In genomic region chr15:31062965-31063355, GRCh38 we compare ENCODE assay signal across 34 cellular contexts. TPM values are rescaled to one million over a fixed set of nuclear protein-coding genes. Genes with fewer than 3 reads are reported as not detected.
A peak's percentile ranks its signal among the peaks of the same experiment; 100 is the strongest.
DNase-seq lines count a peak whose midpoint lies in the region; ATAC-seq, FAIRE-seq and TF ChIP-seq lines count a peak whose summit lies in the region.
"Had no signal": no experiment of that assay in that cellular context is flagged by ENCODE, and none has a peak within 500 bp of the region (broad histone marks: within the 10 kb centered on the region; RNA-seq: fewer than 3 reads in every experiment).

No MANE protein-coding gene starts in this region.

- no peak overlapping the region for H4K8ac ChIP-seq in H1 (ENCODE audit: extremely low read depth, insufficient read depth, low read length)

- H3K56ac ChIP-seq in H1 (replicated peaks; ENCODE audit: insufficient read length, low read depth, low read length): no peak overlapping the region

- H4K20me1 ChIP-seq in H1 (replicated peaks in 1 of 2; ENCODE audit: control insufficient read depth in 1 of 2, insufficient read depth in 2 of 2, low read length in 2 of 2): no peaks in the 10 kb centered on the region

- peaks cover 3% of the 10 kb centered on the region; the same call in 1 of the 2 replicates for H3K23me2 ChIP-seq in H1 (ENCODE audit: low read depth, low read length)

- no peak overlapping the region for H3K23ac ChIP-seq in H1 (ENCODE audit: insufficient read length)

- H2BK20ac ChIP-seq in H1 (ENCODE audit: low read length): 0 out of 2 replicates have a peak overlapping the region, but pooled peaks have one; percentile 23

- H3K27ac ChIP-seq in left ventricle myocardium inferior (replicated peaks): peak overlapping the region; percentile 78
- H3K27ac ChIP-seq in H1 (ENCODE audit: low read depth, low read length): no peak overlapping the region
- H3K27ac ChIP-seq: adrenal gland, body of pancreas, pancreas had no signal

- ATAC-seq in left cardiac atrium (no peak), GM18873 (IDR thresholded peaks at IDR 0.05; ENCODE audit: low FRiP score, unreplicated experiment) (no peak)
- ATAC-seq: body of pancreas; CD8-positive, alpha-beta T cell; HCT116; pancreas; PC-3 had no signal

- no peak overlapping the region for H2BK5ac ChIP-seq in H1 (ENCODE audit: low read depth, low read length)

- no peak overlapping the region for H3K9ac ChIP-seq in H1 (replicated peaks in 1 of 4; ENCODE audit: extremely low read depth in 1 of 4, low read depth in 3 of 4, low read length in 3 of 4)

- H3K9me3 ChIP-seq in left ventricle myocardium inferior (replicated peaks) (no peaks in the 10 kb centered on the region), H1 (ENCODE audit: insufficient read depth in 2 of 2, low read depth in 1 of 2, low read length in 1 of 2) (0 out of 4 replicates have a peak, but pooled peaks cover 0 to 2% of the 10 kb centered on the region in 2 experiments)
- H3K9me3 ChIP-seq: adrenal gland, body of pancreas, pancreas, uterus had no signal

- TF ChIP-seq CTCF in left ventricle myocardium inferior (IDR thresholded peaks at IDR 0.05; ENCODE audit: borderline replicate concordance) (no peak), H1 (IDR thresholded peaks at IDR 0.05; ENCODE audit: control extremely low read depth in 1 of 3, insufficient read depth in 1 of 3, low read depth in 1 of 3, low read length in 3 of 3) (no peak)

- H3K4me1 ChIP-seq in left ventricle myocardium inferior: peaks cover 16% of the 10 kb centered on the region
- no peaks in the 10 kb centered on the region; a peak in 1 of 7 replicates for H3K4me1 ChIP-seq in H1 (replicated peaks in 1 of 4; ENCODE audit: control insufficient read depth in 3 of 4, insufficient read depth in 4 of 4, low read length in 3 of 4)
- H3K4me1 ChIP-seq: adrenal gland, pancreas, uterus had no signal

- intact Hi-C loops in left ventricle myocardium inferior (cut with micrococcal nuclease): no loop called here
- intact Hi-C loops in left cardiac atrium (cut with DNase I): no loop called here

- no peak overlapping the region for H3K4me2 ChIP-seq in H1 (ENCODE audit: insufficient read depth in 1 of 2, low read depth in 2 of 2, low read length in 2 of 2)

- 82% methylated on average over 19 of the region's 19 CpGs; no CpG with 5 or more reads in 1 of the 2 experiments for WGBS in H1 (ENCODE audit: extremely low coverage in 1 of 2, insufficient coverage in 1 of 2, insufficient read length in 1 of 2, insufficient replicate concordance in 2 of 2, low coverage in 1 of 2, low lambda C conversion rate in 2 of 2, missing lambda C conversion rate in 1 of 2), 2 experiments

- POLR2A ChIA-PET in H1 (lab: Charles Lee; ENCODE audit: partially characterized antibody): interaction anchor here (0.9 kb wide), 1 partner anchor 11 kb away, joined by 3 read pairs; no protein-coding TSS in a partner anchor

- no peak for TF ChIP-seq RAD21 in H1 (IDR thresholded peaks at IDR 0.05 in 1 of 2, conservative IDR thresholded peaks at IDR 0.05 in 1 of 2; ENCODE audit: low read depth in 2 of 2, low read length in 2 of 2)

- H3K4me1 Mint-ChIP-seq in T-helper 2 cell treated with Interferon-gamma antibody and Interleukin-4, amounts not matched to agents 5 μg/mL and 100 μg/mL, for 36 hours (ENCODE audit: low read depth): no peaks in the 10 kb centered on the region
- H3K4me1 Mint-ChIP-seq: activated CD4-positive, alpha-beta memory T cell treated with anti-CD3 and anti-CD28 coated beads, Interleukin-2, amount 10 ng/mL, durations not matched to agents 7 days and 5 days; nephron progenitor cell had no signal

- no peak for TF ChIP-seq EP300 in H1 (IDR thresholded peaks at IDR 0.05; ENCODE audit: borderline replicate concordance in 1 of 2, low read depth in 2 of 2, low read length in 2 of 2)

- H3K79me2 ChIP-seq in H1 (ENCODE audit: control insufficient read depth in 1 of 2, insufficient read depth in 2 of 2, low read length in 2 of 2): no peaks in the 10 kb centered on the region

- H2AFZ ChIP-seq in H1 (ENCODE audit: low read length): no peak overlapping the region

- TF ChIP-seq POLR2A in H1 (IDR thresholded peaks at IDR 0.05; ENCODE audit: control extremely low read depth in 1 of 2, low read depth in 2 of 2, low read length in 2 of 2): no peak

- H3K27me3 Mint-ChIP-seq in T-helper 2 cell treated with Interferon-gamma antibody and Interleukin-4, amounts not matched to agents 5 μg/mL and 100 μg/mL, for 36 hours (ENCODE audit: low read depth): peaks cover 5% of the 10 kb centered on the region
- H3K27me3 Mint-ChIP-seq: B cell had no signal

- no peak overlapping the region for H3K14ac ChIP-seq in H1 (ENCODE audit: insufficient read length)

- no peaks in the 10 kb centered on the region for H3K9me3 Mint-ChIP-seq in T-helper 2 cell treated with Interferon-gamma antibody and Interleukin-4, amounts not matched to agents 5 μg/mL and 100 μg/mL, for 36 hours
- H3K9me3 Mint-ChIP-seq: activated CD4-positive, alpha-beta memory T cell treated with anti-CD3 and anti-CD28 coated beads, Interleukin-2, amount 10 ng/mL, durations not matched to agents 7 days and 5 days; activated naive CD4-positive, alpha-beta T cell treated with anti-CD3 and anti-CD28 coated beads for 36 hours; CD8-positive, alpha-beta T cell; stimulated activated naive CD8-positive, alpha-beta T cell treated with anti-CD3 and anti-CD28 coated beads, Interleukin-15, Interleukin-2, amounts not matched to agents 100 ng/mL and 50 ng/mL, for 24 hours had no signal

- CTCF ChIA-PET in H1 (lab: Charles Lee; ENCODE audit: partially characterized antibody): interaction anchor here (1.5 kb wide), 1 partner anchor 66 kb away, joined by 6 read pairs; no protein-coding TSS in a partner anchor

- no peak overlapping the region for H2BK15ac ChIP-seq in H1 (ENCODE audit: low read length)

- DNase-seq in left ventricle myocardium inferior (peak; percentile 47), left cardiac atrium (no peak), H1 (ENCODE audit: low read depth in 1 of 2, low spot score in 2 of 2) (no peak), left kidney (ENCODE audit: low read depth, low spot score) (peak; percentile 34), putamen (ENCODE audit: low spot score) (no peak)
- DNase-seq in activated CD4-positive, alpha-beta T cell treated with anti-CD3 and anti-CD28 coated beads for 1 hour: no peak
- no peak for DNase-seq in T-helper 2 cell treated with Interferon-gamma antibody and Interleukin-4, amounts not matched to agents 5 μg/mL and 100 μg/mL, for 36 hours (ENCODE audit: low spot score)
- DNase-seq: activated CD4-positive, alpha-beta memory T cell treated with anti-CD3 and anti-CD28 coated beads, Interleukin-2, amount 10 ng/mL, durations not matched to agents 7 days and 5 days; activated CD4-positive, CD25-positive, alpha-beta regulatory T cell treated with anti-CD3 and anti-CD28 coated beads, Interleukin-2, amount 50 U/mL, for 72 hours; activated CD8-positive, alpha-beta memory T cell treated with anti-CD3 and anti-CD28 coated beads, Interleukin-2, amount 50 U/mL, for 48 hours; activated naive CD4-positive, alpha-beta T cell treated with anti-CD3 and anti-CD28 coated beads for 36 hours; body of pancreas; CD8-positive, alpha-beta T cell; Karpas-422; kidney glomerular epithelial cell; NCI-H1417 treated with DMSO at 0.1 percent for 48 hours; NCI-H2029 treated with DMSO at 0.1 percent for 48 hours; NCI-H524 treated with DMSO at 0.1 percent for 48 hours; nephron progenitor cell; pancreas; PC-3; retina; stimulated activated CD4-positive, alpha-beta T cell treated with anti-CD3 and anti-CD28 coated beads, Interleukin-1b, Interleukin-23, amount 100 ng/mL, for 48 hours; T-helper 2 cell had no signal

- no peak overlapping the region for H3K4me3 ChIP-seq in left ventricle myocardium inferior
- H3K4me3 ChIP-seq in H1 (ENCODE audit: extremely low read depth in 1 of 4, insufficient read depth in 2 of 4, low read depth in 3 of 4, low read length in 4 of 4): no peak overlapping the region
- H3K4me3 ChIP-seq: adrenal gland, body of pancreas, GM12878, pancreas, uterus had no signal

- H4K5ac ChIP-seq in H1 (ENCODE audit: insufficient read length, low read depth, low read length): no peak overlapping the region

- no peak overlapping the region for H4K91ac ChIP-seq in H1 (replicated peaks; ENCODE audit: insufficient read length, low read length)

- no peaks in the 10 kb centered on the region for H3K79me1 ChIP-seq in H1 (ENCODE audit: low read depth, low read length)

- no peak for FAIRE-seq in H1 (lab: Jason Lieb, UNC)
- FAIRE-seq: A204.1, GM12878, pancreas had no signal

- no peak overlapping the region; the same call in 1 of the 2 replicates for H2BK12ac ChIP-seq in H1 (ENCODE audit: low read depth, low read length)

- no peak overlapping the region for H2AK5ac ChIP-seq in H1 (ENCODE audit: low read depth, low read length)

- no peak overlapping the region for H3K4me3 Mint-ChIP-seq in T-helper 2 cell treated with Interferon-gamma antibody and Interleukin-4, amounts not matched to agents 5 μg/mL and 100 μg/mL, for 36 hours
- H3K4me3 Mint-ChIP-seq: activated CD4-positive, alpha-beta memory T cell treated with anti-CD3 and anti-CD28 coated beads, Interleukin-2, amount 10 ng/mL, durations not matched to agents 7 days and 5 days; activated naive CD4-positive, alpha-beta T cell treated with anti-CD3 and anti-CD28 coated beads for 36 hours; B cell; CD8-positive, alpha-beta T cell; nephron progenitor cell; stimulated activated naive CD8-positive, alpha-beta T cell treated with anti-CD3 and anti-CD28 coated beads, Interleukin-15, Interleukin-2, amounts not matched to agents 100 ng/mL and 50 ng/mL, for 24 hours had no signal

- H2BK120ac ChIP-seq in H1 (replicated peaks; ENCODE audit: low read depth, low read length): no peak overlapping the region

- no peak overlapping the region for H3K27ac Mint-ChIP-seq in T-helper 2 cell treated with Interferon-gamma antibody and Interleukin-4, amounts not matched to agents 5 μg/mL and 100 μg/mL, for 36 hours
- H3K27ac Mint-ChIP-seq: activated CD4-positive, alpha-beta memory T cell treated with anti-CD3 and anti-CD28 coated beads, Interleukin-2, amount 10 ng/mL, durations not matched to agents 7 days and 5 days; activated naive CD4-positive, alpha-beta T cell treated with anti-CD3 and anti-CD28 coated beads for 36 hours; B cell; CD8-positive, alpha-beta T cell; nephron progenitor cell; stimulated activated naive CD8-positive, alpha-beta T cell treated with anti-CD3 and anti-CD28 coated beads, Interleukin-15, Interleukin-2, amounts not matched to agents 100 ng/mL and 50 ng/mL, for 24 hours had no signal

- H3K36me3 ChIP-seq in left ventricle myocardium inferior (no peaks in the 10 kb centered on the region), H1 (ENCODE audit: control insufficient read depth in 2 of 4, insufficient read depth in 4 of 4, low read length in 3 of 4) (no peaks in the 10 kb centered on the region)
- H3K36me3 ChIP-seq: adrenal gland, pancreas, uterus had no signal

- H3K27me3 ChIP-seq in left ventricle myocardium inferior (ENCODE audit: low read depth) (no peaks in the 10 kb centered on the region), H1 (replicated peaks in 1 of 4; ENCODE audit: control insufficient read depth in 3 of 4, extremely low read depth in 1 of 4, insufficient read depth in 3 of 4, low read length in 3 of 4) (no peaks in the 10 kb centered on the region)
- H3K27me3 ChIP-seq: adrenal gland, body of pancreas, pancreas, uterus had no signal

- no peak overlapping the region for H3K4ac ChIP-seq in H1 (replicated peaks; ENCODE audit: insufficient read length, low read depth, low read length)

- no peaks in the 10 kb centered on the region for H3K36me3 Mint-ChIP-seq in T-helper 2 cell treated with Interferon-gamma antibody and Interleukin-4, amounts not matched to agents 5 μg/mL and 100 μg/mL, for 36 hours (ENCODE audit: low read depth)
- H3K36me3 Mint-ChIP-seq: CD8-positive, alpha-beta T cell had no signal

- H3K18ac ChIP-seq in H1 (ENCODE audit: extremely low read depth, low read length): no peak overlapping the region

RNA-seq across cellular contexts. Expression of gene TRPM1, which starts 38.6 kb away (rescaled TPM):
- not detected for total RNA-seq in left ventricle myocardium inferior
- under 1 TPM in 1 of 2 donors, not detected in 1; 0.24 TPM for total RNA-seq in left cardiac atrium
- not detected in 2 replicates for total RNA-seq in H1 (2021; fragmentation: NEBNext Ultra II Directional; extraction: Animal tissue kit (Norgen Biotek cat#: 25700))
- 0.05 and 0.16 TPM in 2 replicates for polyA plus RNA-seq in H1 (2011; rRNA removed)
- polyA plus RNA-seq in H1 (2011; cell fraction: cytosol; rRNA removed): 0.08 TPM
- 0.21 TPM for polyA plus RNA-seq in H1 (2011; cell fraction: nucleus; rRNA removed)
- 0.07 to 0.17 TPM in 2 of 4 replicates, not detected in the others for polyA plus RNA-seq in H1 (2012, experiment 1 of 2)
- polyA plus RNA-seq in H1 (2012, experiment 2 of 2): not detected
- 0.24 TPM for polyA plus RNA-seq in H1 (2013, experiment 1 of 2)
- 0.33 TPM for polyA plus RNA-seq in H1 (2013, experiment 2 of 2)
- polyA minus RNA-seq in H1 (2011; rRNA and poly(A)+ RNA removed): 0.12 and 0.25 TPM in 2 replicates
- polyA minus RNA-seq in H1 (2011; cell fraction: cytosol; rRNA and poly(A)+ RNA removed): not detected
- polyA minus RNA-seq in H1 (2011; cell fraction: nucleus; rRNA and poly(A)+ RNA removed): not detected
- total RNA-seq: activated CD4-positive, alpha-beta memory T cell treated with anti-CD3 and anti-CD28 coated beads, Interleukin-2, amount 10 ng/mL, durations not matched to agents 7 days and 5 days; activated naive CD4-positive, alpha-beta T cell treated with anti-CD3 and anti-CD28 coated beads for 36 hours; adrenal gland; B cell; body of pancreas; CD8-positive, alpha-beta T cell; chondrocyte; mucosa of gallbladder; PC-3; uterus had no signal
- polyA plus RNA-seq: pancreas had no signal

Comparison
In these comparisons a context has a peak if more than half of its experiments do, and no peak if none do; other contexts are left out.
1. DNase-seq: peak in left ventricle myocardium inferior (single experiment) and left kidney (single experiment); none in left cardiac atrium (single experiment), H1 (0 of 2), activated CD4-positive, alpha-beta T cell treated with anti-CD3 and anti-CD28 coated beads for 1 hour (single experiment), putamen (single experiment) and T-helper 2 cell treated with Interferon-gamma antibody and Interleukin-4, amounts not matched to agents 5 μg/mL and 100 μg/mL, for 36 hours (single experiment).